Comparison of ENCODE assay signal across 21 cellular contexts in genomic region chr16:68117884-68118283, GRCh38. TPM values are rescaled to one million over a fixed set of nuclear protein-coding genes. Genes with fewer than 3 reads are reported as not detected.
DNase-seq lines count a peak whose midpoint lies in the region; ATAC-seq and TF ChIP-seq lines count a peak whose summit lies in the region.
"Had no signal": no experiment of that assay in that cellular context is flagged by ENCODE, and none has a peak within 500 bp of the region (broad histone marks: within the 10 kb centered on the region; RNA-seq: fewer than 3 reads in every experiment).

No MANE protein-coding gene starts in this region.

- no peaks in the 10 kb centered on the region for H3K9me3 Mint-ChIP-seq in activated naive CD4-positive, alpha-beta T cell treated with anti-CD3 and anti-CD28 coated beads, Interleukin-2, amount 50 U/mL, for 24 hours
- no peaks in the 10 kb centered on the region for H3K9me3 Mint-ChIP-seq in activated naive CD4-positive, alpha-beta T cell treated with anti-CD3 and anti-CD28 coated beads for 36 hours
- H3K9me3 Mint-ChIP-seq in T-cell = no peaks in the 10 kb centered on the region
- no peaks in the 10 kb centered on the region for H3K9me3 Mint-ChIP-seq in effector memory CD8-positive, alpha-beta T cell
- H3K9me3 Mint-ChIP-seq in stimulated activated naive B cell treated with anti-CD40 and anti-IgM and Interleukin-4, amounts not matched to agents 10 μg/mL and 1 μg/mL and 100 μg/mL, for 72 hours = peaks cover 0 to under 1% of the 10 kb centered on the region in 2 donors

- peaks cover 11% of the 10 kb centered on the region for H3K36me3 Mint-ChIP-seq in activated naive CD4-positive, alpha-beta T cell treated with anti-CD3 and anti-CD28 coated beads, Interleukin-2, amount 50 U/mL, for 24 hours
- peaks cover 2% of the 10 kb centered on the region for H3K36me3 Mint-ChIP-seq in activated naive CD4-positive, alpha-beta T cell treated with anti-CD3 and anti-CD28 coated beads for 36 hours (ENCODE audit: low read depth)
- peaks cover 11% of the 10 kb centered on the region for H3K36me3 Mint-ChIP-seq in T-cell
- H3K36me3 Mint-ChIP-seq in effector memory CD8-positive, alpha-beta T cell (ENCODE audit: insufficient read depth) = peaks cover 10% of the 10 kb centered on the region
- peaks cover 12 to 23% of the 10 kb centered on the region in 2 donors for H3K36me3 Mint-ChIP-seq in stimulated activated naive B cell treated with anti-CD40 and anti-IgM and Interleukin-4, amounts not matched to agents 10 μg/mL and 1 μg/mL and 100 μg/mL, for 72 hours

- no peak overlapping the region for H3K27ac ChIP-seq in dorsolateral prefrontal cortex
- H3K27ac ChIP-seq: ascending aorta, epithelial cell of prostate, hepatocyte, left ventricle myocardium inferior, SJCRH30, thyroid gland had no signal

- H3K27ac Mint-ChIP-seq in activated naive CD4-positive, alpha-beta T cell treated with anti-CD3 and anti-CD28 coated beads, Interleukin-2, amount 50 U/mL, for 24 hours = peak overlapping the region; percentile 20
- no peak overlapping the region for H3K27ac Mint-ChIP-seq in activated naive CD4-positive, alpha-beta T cell treated with anti-CD3 and anti-CD28 coated beads for 36 hours
- peak overlapping the region; percentile 51 to 63 for H3K27ac Mint-ChIP-seq in T-cell
- H3K27ac Mint-ChIP-seq in effector memory CD8-positive, alpha-beta T cell = peak overlapping the region; percentile 90
- peak overlapping the region; percentile 9 for H3K27ac Mint-ChIP-seq in stimulated activated naive B cell treated with anti-CD40 and anti-IgM and Interleukin-4, amounts not matched to agents 10 μg/mL and 1 μg/mL and 100 μg/mL, for 72 hours

- POLR2A ChIA-PET in T-cell (lab: Charles Lee) = interaction anchor here in 1 of 2 donors (0.5 to 0.6 kb wide), 3 partner anchors 8 to 151 kb away, joined by 3 read pairs; no protein-coding TSS in a partner anchor

- peak overlapping the region; percentile 9 for H3K4me3 Mint-ChIP-seq in activated naive CD4-positive, alpha-beta T cell treated with anti-CD3 and anti-CD28 coated beads, Interleukin-2, amount 50 U/mL, for 24 hours
- H3K4me3 Mint-ChIP-seq in activated naive CD4-positive, alpha-beta T cell treated with anti-CD3 and anti-CD28 coated beads for 36 hours = no peak overlapping the region
- H3K4me3 Mint-ChIP-seq in T-cell = peak overlapping the region in 2 of 3 donors; percentile 2 to 8
- H3K4me3 Mint-ChIP-seq in effector memory CD8-positive, alpha-beta T cell = peak overlapping the region; percentile 25 to 69
- peak overlapping the region in 1 of 2 donors; percentile 1 for H3K4me3 Mint-ChIP-seq in stimulated activated naive B cell treated with anti-CD40 and anti-IgM and Interleukin-4, amounts not matched to agents 10 μg/mL and 1 μg/mL and 100 μg/mL, for 72 hours

- no peaks in the 10 kb centered on the region for H3K27me3 Mint-ChIP-seq in activated naive CD4-positive, alpha-beta T cell treated with anti-CD3 and anti-CD28 coated beads, Interleukin-2, amount 50 U/mL, for 24 hours
- H3K27me3 Mint-ChIP-seq in activated naive CD4-positive, alpha-beta T cell treated with anti-CD3 and anti-CD28 coated beads for 36 hours (ENCODE audit: low read depth) = no peaks in the 10 kb centered on the region
- H3K27me3 Mint-ChIP-seq in T-cell = no peaks in the 10 kb centered on the region
- H3K27me3 Mint-ChIP-seq in effector memory CD8-positive, alpha-beta T cell = no peaks in the 10 kb centered on the region
- H3K27me3 Mint-ChIP-seq in stimulated activated naive B cell treated with anti-CD40 and anti-IgM and Interleukin-4, amounts not matched to agents 10 μg/mL and 1 μg/mL and 100 μg/mL, for 72 hours = no peaks in the 10 kb centered on the region

- H3K4me3 ChIP-seq in dorsolateral prefrontal cortex = no peak overlapping the region
- H3K4me3 ChIP-seq: ascending aorta, hepatocyte, K562, left ventricle myocardium inferior, SJCRH30, thyroid gland had no signal

- H3K4me1 Mint-ChIP-seq in activated naive CD4-positive, alpha-beta T cell treated with anti-CD3 and anti-CD28 coated beads, Interleukin-2, amount 50 U/mL, for 24 hours = peaks cover 98% of the 10 kb centered on the region
- peaks cover 86% of the 10 kb centered on the region for H3K4me1 Mint-ChIP-seq in activated naive CD4-positive, alpha-beta T cell treated with anti-CD3 and anti-CD28 coated beads for 36 hours (ENCODE audit: low read depth)
- H3K4me1 Mint-ChIP-seq in T-cell = peaks cover 86 to 97% (median 95%) of the 10 kb centered on the region in 3 donors
- H3K4me1 Mint-ChIP-seq in effector memory CD8-positive, alpha-beta T cell (ENCODE audit: low read depth in 2 of 2) = peaks cover 66 to 83% of the 10 kb centered on the region in 2 donors
- H3K4me1 Mint-ChIP-seq in stimulated activated naive B cell treated with anti-CD40 and anti-IgM and Interleukin-4, amounts not matched to agents 10 μg/mL and 1 μg/mL and 100 μg/mL, for 72 hours = peaks cover 44 to 91% of the 10 kb centered on the region in 2 donors

- CTCF ChIA-PET in activated naive CD4-positive, alpha-beta T cell treated with anti-CD3 and anti-CD28 coated beads for 36 hours (lab: Charles Lee) = interaction anchor here (0.6 to 2.9 kb wide), 4 partner anchors 12 to 52 kb away, joined by 3 to 14 read pairs (median 7); no protein-coding TSS in a partner anchor
- CTCF ChIA-PET in T-cell (lab: Charles Lee) = interaction anchor here in 1 of 2 donors (1.1 to 2.9 kb wide), 4 partner anchors 24 to 58 kb away, joined by 3 to 16 read pairs (median 11); partner anchors contain the start of gene NFATC3

- no peak for TF ChIP-seq CTCF in dorsolateral prefrontal cortex (IDR thresholded peaks at IDR 0.05 in 54 of 56, conservative IDR thresholded peaks at IDR 0.05 in 2 of 56; ENCODE audit: low read depth in 1 of 56, partially characterized antibody in 56 of 56)

- intact Hi-C loops in activated naive CD4-positive, alpha-beta T cell treated with anti-CD3 and anti-CD28 coated beads for 36 hours (cut with micrococcal nuclease) = loop anchor here (2.0 kb wide), 1 partner anchor 23 kb away; no protein-coding TSS in a partner anchor
- intact Hi-C loops in dorsolateral prefrontal cortex (cut with DNase I) = no loop called here

- no peaks in the 10 kb centered on the region for H3K27me3 ChIP-seq in dorsolateral prefrontal cortex
- H3K27me3 ChIP-seq: ascending aorta, hepatocyte, SJCRH30, thyroid gland had no signal

- ATAC-seq in T-cell (replicated peaks in 1 of 4) (peak in 1 of 4 experiments; percentile 7), GM21529 (IDR thresholded peaks at IDR 0.05; ENCODE audit: unreplicated experiment) (no peak)
- ATAC-seq in effector memory CD8-positive, alpha-beta T cell (replicated peaks) = peak; percentile 36
- ATAC-seq in stimulated activated naive B cell treated with anti-CD40 and anti-IgM and Interleukin-4, amounts not matched to agents 10 μg/mL and 1 μg/mL and 100 μg/mL, for 72 hours (replicated peaks) = no peak
- ATAC-seq: K562 had no signal

- DNase-seq in activated naive CD4-positive, alpha-beta T cell treated with anti-CD3 and anti-CD28 coated beads for 36 hours = no peak
- DNase-seq in T-cell (no peak), dorsolateral prefrontal cortex (no peak)
- DNase-seq in effector memory CD8-positive, alpha-beta T cell = no peak
- no peak for DNase-seq in stimulated activated naive B cell treated with anti-CD40 and anti-IgM and Interleukin-4, amounts not matched to agents 10 μg/mL and 1 μg/mL and 100 μg/mL, for 72 hours
- DNase-seq: caudate nucleus; COR-L47; left ventricle myocardium inferior; MM.1S; NCI-H146; NCI-H2171 treated with DMSO at 0.1 percent for 48 hours; NCI-H524 treated with DMSO at 0.1 percent for 48 hours; SJCRH30; stimulated activated CD4-positive, alpha-beta T cell treated with anti-CD3 and anti-CD28 coated beads, Interleukin-1b, Interleukin-23, amount 100 ng/mL, for 48 hours; thyroid gland had no signal

RNA-seq across cellular contexts. Expression of gene NFATC3, which starts 32.7 kb away (rescaled TPM):
- 10 to 100 TPM; 49.1 to 50.3 TPM for total RNA-seq in activated naive CD4-positive, alpha-beta T cell treated with anti-CD3 and anti-CD28 coated beads for 36 hours
- total RNA-seq in T-cell = 100 to 1,000 TPM; 111 to 144 (median 116) TPM
- total RNA-seq in dorsolateral prefrontal cortex = 10 to 100 TPM; 30.0 to 60.4 (median 40.8) TPM
